In genomic region chr11:45652781-45653180, GRCh38 we compare ENCODE assay signal across 22 cellular contexts. TPM values are rescaled to one million over a fixed set of nuclear protein-coding genes. Genes with fewer than 3 reads are reported as not detected.
DNase-seq lines count a peak whose midpoint lies in the region; ATAC-seq and TF ChIP-seq lines count a peak whose summit lies in the region.
"Had no signal": no experiment of that assay in that cellular context is flagged by ENCODE, and none has a peak within 500 bp of the region (broad histone marks: within the 10 kb centered on the region; RNA-seq: fewer than 3 reads in every experiment).

No MANE protein-coding gene starts in this region.

- H2BK15ac ChIP-seq in IMR-90 (ENCODE audit: low read depth, low read length) (no peak overlapping the region), mesenchymal stem cell (ENCODE audit: low read depth, poor library complexity, severe bottlenecking) (no peak overlapping the region)

- no peak overlapping the region for H3K4me2 ChIP-seq in IMR-90 (ENCODE audit: low read depth, low read length)
- H3K4me2 ChIP-seq in mesenchymal stem cell (ENCODE audit: low read length, poor library complexity, severe bottlenecking) = no peak overlapping the region
- H3K4me2 ChIP-seq: BLaER1 treated with 17β-estradiol and CSF1 and Interleukin-3, amounts not matched to agents 10 nM and 100 nM; SK-N-SH had no signal

- H2BK12ac ChIP-seq in mesenchymal stem cell (ENCODE audit: low read length in 2 of 2) = no peak overlapping the region

- H2AFZ ChIP-seq in IMR-90 (replicated peaks; ENCODE audit: low read length, poor library complexity) (no peak overlapping the region), mesenchymal stem cell (ENCODE audit: low read depth, low read length) (no peak overlapping the region)
- H2AFZ ChIP-seq: parathyroid adenoma had no signal

- no peak overlapping the region for H2BK5ac ChIP-seq in IMR-90 (ENCODE audit: low read depth, low read length, poor library complexity, severe bottlenecking)
- H2BK5ac ChIP-seq in mesenchymal stem cell (ENCODE audit: low read depth, low read length, poor library complexity, severe bottlenecking) = no peak overlapping the region

- DNase-seq in AG09319 (ENCODE audit: extremely low read depth, low read depth) (peak; percentile 5), IMR-90 (peak; percentile 52), ecto neural progenitor cell (ENCODE audit: low spot score) (peak; percentile 39), mesenchymal stem cell (no peak), GF-D8 (lab: John Stamatoyannopoulos, UW) (no peak), NCI-H187 (lab: John Stamatoyannopoulos, UW) (no peak), DMS 273 (lab: John Stamatoyannopoulos, UW; ENCODE audit: unreplicated experiment) (no peak)
- DNase-seq: activated CD4-positive, alpha-beta T cell treated with anti-CD3 and anti-CD28 coated beads, Interleukin-2, amount 50 U/mL, for 1 hour; activated naive CD8-positive, alpha-beta T cell treated with anti-CD3 and anti-CD28 coated beads, Interleukin-2, amount 50 U/mL, for 24 hours; activated T-cell treated with anti-CD3 and anti-CD28 coated beads, Interleukin-2, amount 50 U/mL, for 72 hours; DMS153; left ventricle myocardium inferior; NCI-H2081 treated with DMSO at 0.1 percent for 48 hours; NCI-H526 had no signal

- H3K79me1 ChIP-seq in IMR-90 (ENCODE audit: low read depth in 1 of 2, low read length in 2 of 2) (no peaks in the 10 kb centered on the region), mesenchymal stem cell (replicated peaks; ENCODE audit: low read length, poor library complexity, severe bottlenecking) (no peaks in the 10 kb centered on the region)

- H3K27ac Mint-ChIP-seq in nephron = peak overlapping the region in 2 of 3 experiments; percentile 22 to 27
- H3K27ac Mint-ChIP-seq: activated naive CD8-positive, alpha-beta T cell treated with anti-CD3 and anti-CD28 coated beads, Interleukin-2, amount 50 U/mL, for 24 hours; activated T-cell treated with anti-CD3 and anti-CD28 coated beads, Interleukin-2, amount 50 U/mL, for 72 hours; stimulated activated naive CD8-positive, alpha-beta T cell treated with anti-CD3 and anti-CD28 coated beads, Interleukin-15, Interleukin-2, amounts not matched to agents 100 ng/mL and 50 ng/mL, for 24 hours had no signal

- H4K5ac ChIP-seq in IMR-90 (ENCODE audit: low read depth, low read length) = no peak overlapping the region

- TF ChIP-seq CTCF in AG09319 (IDR thresholded peaks at IDR 0.05; ENCODE audit: low read depth, low read length) (no peak), IMR-90 (conservative IDR thresholded peaks at IDR 0.05; ENCODE audit: low read depth, low read length) (no peak), nephron (IDR thresholded peaks at IDR 0.05; ENCODE audit: unreplicated experiment in 3 of 3) (no peak)

- no peak overlapping the region for H3K56ac ChIP-seq in IMR-90 (ENCODE audit: extremely low read depth, insufficient read depth, low read length)

- H2AK5ac ChIP-seq in IMR-90 (ENCODE audit: low read depth, low read length) (no peak overlapping the region), mesenchymal stem cell (ENCODE audit: low read length, severe bottlenecking) (no peak overlapping the region)

- H3K9ac ChIP-seq in IMR-90 (ENCODE audit: low read depth, low read length) = no peak overlapping the region
- no peak overlapping the region for H3K9ac ChIP-seq in mesenchymal stem cell (ENCODE audit: low read length)
- H3K9ac ChIP-seq: BLaER1 treated with 17β-estradiol and CSF1 and Interleukin-3, amounts not matched to agents 10 nM and 100 nM; parathyroid adenoma; SK-N-SH had no signal

- no peak overlapping the region for H3K14ac ChIP-seq in IMR-90 (replicated peaks; ENCODE audit: low read depth, low read length)
- H3K14ac ChIP-seq in mesenchymal stem cell (ENCODE audit: low read length in 2 of 2) = no peak overlapping the region

- no peaks in the 10 kb centered on the region for H4K20me1 ChIP-seq in IMR-90 (ENCODE audit: insufficient read depth, low read length)

- no peak overlapping the region for H3K4me3 ChIP-seq in IMR-90 (ENCODE audit: insufficient read depth, low read depth, low read length)
- no peak overlapping the region for H3K4me3 ChIP-seq in mesenchymal stem cell (ENCODE audit: insufficient read depth in 1 of 2, low read depth in 1 of 2, low read length in 2 of 2)
- H3K4me3 ChIP-seq: BLaER1 treated with 17β-estradiol and CSF1 and Interleukin-3, amounts not matched to agents 10 nM and 100 nM; esophagus muscularis mucosa; left ventricle myocardium inferior; vagina had no signal

- peak; percentile 16; the same call in 1 of the 2 replicates for ATAC-seq in IMR-90 (ENCODE audit: low read depth)
- ATAC-seq: activated naive CD8-positive, alpha-beta T cell treated with anti-CD3 and anti-CD28 coated beads, Interleukin-2, amount 50 U/mL, for 24 hours; activated T-cell treated with anti-CD3 and anti-CD28 coated beads, Interleukin-2, amount 50 U/mL, for 72 hours had no signal

- dilution Hi-C loops in IMR-90 (cut with HindIII; ENCODE audit: low sequenced_read_pairs, unreplicated experiment) = no loop called here

- H3K4me1 Mint-ChIP-seq in nephron = peaks cover 53% of the 10 kb centered on the region

- H3K27me3 Mint-ChIP-seq in nephron (ENCODE audit: low read depth) = peaks cover 9% of the 10 kb centered on the region

- H3K27ac ChIP-seq in IMR-90 (ENCODE audit: insufficient read depth, low read length) (no peak overlapping the region), mesenchymal stem cell (ENCODE audit: low read length, poor library complexity, severe bottlenecking) (no peak overlapping the region)
- H3K27ac ChIP-seq: BLaER1 treated with 17β-estradiol and CSF1 and Interleukin-3, amounts not matched to agents 10 nM and 100 nM; esophagus muscularis mucosa; left ventricle myocardium inferior; parathyroid adenoma; vagina had no signal

- H3K4me3 Mint-ChIP-seq in nephron = no peak overlapping the region
- H3K4me3 Mint-ChIP-seq: activated naive CD8-positive, alpha-beta T cell treated with anti-CD3 and anti-CD28 coated beads, Interleukin-2, amount 50 U/mL, for 24 hours; activated T-cell treated with anti-CD3 and anti-CD28 coated beads, Interleukin-2, amount 50 U/mL, for 72 hours; stimulated activated naive CD8-positive, alpha-beta T cell treated with anti-CD3 and anti-CD28 coated beads, Interleukin-15, Interleukin-2, amounts not matched to agents 100 ng/mL and 50 ng/mL, for 24 hours had no signal

- H3K36me3 ChIP-seq in IMR-90 (ENCODE audit: control insufficient read depth, insufficient read depth, low read length) (no peaks in the 10 kb centered on the region), mesenchymal stem cell (ENCODE audit: control insufficient read depth in 1 of 2, insufficient read depth in 2 of 2, low read depth in 1 of 2, low read length in 2 of 2) (peaks cover 0 to 23% of the 10 kb centered on the region in 2 experiments)
- H3K36me3 ChIP-seq: BLaER1 treated with 17β-estradiol and CSF1 and Interleukin-3, amounts not matched to agents 10 nM and 100 nM; vagina had no signal

- H2AK9ac ChIP-seq in IMR-90 (replicated peaks; ENCODE audit: low read depth, low read length, poor library complexity) = no peak overlapping the region

- H4K91ac ChIP-seq in IMR-90 (ENCODE audit: insufficient read depth, low read depth, low read length) (no peak overlapping the region), mesenchymal stem cell (ENCODE audit: low read length) (no peak overlapping the region)

- no peaks in the 10 kb centered on the region for H3K9me1 ChIP-seq in IMR-90 (ENCODE audit: insufficient read depth, low read length)

- no peak overlapping the region for H4K8ac ChIP-seq in IMR-90 (ENCODE audit: low read depth in 2 of 2, low read length in 2 of 2)
- no peak overlapping the region for H4K8ac ChIP-seq in mesenchymal stem cell (ENCODE audit: low read length)

- H3K9me3 Mint-ChIP-seq in nephron = no peaks in the 10 kb centered on the region
- H3K9me3 Mint-ChIP-seq: activated naive CD8-positive, alpha-beta T cell treated with anti-CD3 and anti-CD28 coated beads, Interleukin-2, amount 50 U/mL, for 24 hours; activated T-cell treated with anti-CD3 and anti-CD28 coated beads, Interleukin-2, amount 50 U/mL, for 72 hours; stimulated activated naive CD8-positive, alpha-beta T cell treated with anti-CD3 and anti-CD28 coated beads, Interleukin-15, Interleukin-2, amounts not matched to agents 100 ng/mL and 50 ng/mL, for 24 hours had no signal

- no CpG with 5 or more reads among the region's 6 CpGs for WGBS in IMR-90 (ENCODE audit: extremely low coverage in 2 of 2, insufficient read length in 1 of 2), 2 experiments
- WGBS in mesenchymal stem cell = 76% methylated on average over 6 of the region's 6 CpGs

- POLR2A ChIA-PET in IMR-90 (lab: Charles Lee; ENCODE audit: unreplicated experiment) = no interaction called here

- no peak for TF ChIP-seq POLR2A in IMR-90 (IDR thresholded peaks at IDR 0.05; ENCODE audit: low read depth, low read length)

- H3K27me3 ChIP-seq in IMR-90 (ENCODE audit: control insufficient read depth, insufficient read depth, low read length) = peaks cover 1% of the 10 kb centered on the region; the same call in 1 of the 2 replicates
- H3K27me3 ChIP-seq in mesenchymal stem cell (ENCODE audit: control insufficient read depth in 1 of 2, insufficient read depth in 1 of 2, low read length in 2 of 2) = peaks cover 0 to 7% of the 10 kb centered on the region in 2 experiments
- H3K27me3 ChIP-seq: vagina had no signal

- no peak overlapping the region for H2BK20ac ChIP-seq in IMR-90 (ENCODE audit: low read depth, low read length)

- H2BK120ac ChIP-seq in IMR-90 (ENCODE audit: low read depth, low read length) = no peak overlapping the region
- no peak overlapping the region for H2BK120ac ChIP-seq in mesenchymal stem cell (ENCODE audit: low read depth, low read length)

- H3K4me1 ChIP-seq in IMR-90 (ENCODE audit: control insufficient read depth, insufficient read depth, low read length) (no peaks in the 10 kb centered on the region), mesenchymal stem cell (ENCODE audit: control insufficient read depth, insufficient read depth, low read depth, low read length) (peaks cover 10% of the 10 kb centered on the region)
- H3K4me1 ChIP-seq: parathyroid adenoma had no signal

- in situ Hi-C loops in IMR-90 (cut with MboI; ENCODE audit: low sequenced_read_pairs) = loop anchor here (5.0 kb wide), 1 partner anchor 280 kb away; no protein-coding TSS in a partner anchor

- no peak overlapping the region for H3K18ac ChIP-seq in IMR-90 (ENCODE audit: low read depth, low read length)
- no peak overlapping the region for H3K18ac ChIP-seq in mesenchymal stem cell (ENCODE audit: low read depth in 1 of 2, low read length in 2 of 2)

- no peak overlapping the region for H3K23ac ChIP-seq in IMR-90 (ENCODE audit: low read depth, low read length)
- no peak overlapping the region for H3K23ac ChIP-seq in mesenchymal stem cell (ENCODE audit: low read length in 2 of 2)

- BruUV-seq in IMR-90 (replicated peaks; lab: Mats Ljungman, UMichigan) = no TSS peak

- peaks cover 4% of the 10 kb centered on the region for H3K36me3 Mint-ChIP-seq in nephron (ENCODE audit: low read depth)

- intact Hi-C loops in IMR-90 (cut with micrococcal nuclease) = no loop called here

- H3K4ac ChIP-seq in IMR-90 (ENCODE audit: low read depth, low read length) (no peak overlapping the region), mesenchymal stem cell (ENCODE audit: low read depth in 1 of 2, low read length in 2 of 2) (no peak overlapping the region)

- TF ChIP-seq RAD21 in IMR-90 (IDR thresholded peaks at IDR 0.05; ENCODE audit: low read length) = no peak

- H3K9me3 ChIP-seq in IMR-90 (ENCODE audit: control insufficient read depth, insufficient read depth, low read length) (no peaks in the 10 kb centered on the region), mesenchymal stem cell (ENCODE audit: control insufficient read depth, low read length) (no peaks in the 10 kb centered on the region)
- H3K9me3 ChIP-seq: esophagus muscularis mucosa, left ventricle myocardium inferior, SK-N-SH, vagina had no signal

- CTCF ChIA-PET in IMR-90 (lab: Yijun Ruan, JAX) = no interaction called here

RNA-seq across cellular contexts. Expression of gene CHST1, which starts 12.6 kb away (rescaled TPM):
- not detected in 2 replicates for total RNA-seq in IMR-90 (2012; rRNA removed)
- 0.21 and 0.27 TPM in 2 replicates for polyA plus RNA-seq in IMR-90 (2012; rRNA removed)
- 0.14 and 0.31 TPM in 2 replicates for polyA plus RNA-seq in IMR-90 (2012; cell fraction: cytosol; rRNA removed)
- 0.46 and 0.89 TPM in 2 replicates for polyA plus RNA-seq in IMR-90 (2012; cell fraction: nucleus; rRNA removed; ENCODE audit: low replicate concordance)
- polyA plus RNA-seq in mesenchymal stem cell (2013, experiment 1 of 2) = 4.8 TPM
- polyA plus RNA-seq in mesenchymal stem cell (2013, experiment 2 of 2) = 5.4 TPM
- total RNA-seq: HT-29 had no signal

Comparison
In these comparisons a context has a peak if more than half of its experiments do, and no peak if none do; other contexts are left out.
1. DNase-seq: peak in AG09319 (single experiment), IMR-90 (single experiment) and ecto neural progenitor cell (single experiment); none in mesenchymal stem cell (single experiment), GF-D8 (single experiment), NCI-H187 (0 of 2) and DMS 273 (single experiment).